In the genomic region with DNA sequence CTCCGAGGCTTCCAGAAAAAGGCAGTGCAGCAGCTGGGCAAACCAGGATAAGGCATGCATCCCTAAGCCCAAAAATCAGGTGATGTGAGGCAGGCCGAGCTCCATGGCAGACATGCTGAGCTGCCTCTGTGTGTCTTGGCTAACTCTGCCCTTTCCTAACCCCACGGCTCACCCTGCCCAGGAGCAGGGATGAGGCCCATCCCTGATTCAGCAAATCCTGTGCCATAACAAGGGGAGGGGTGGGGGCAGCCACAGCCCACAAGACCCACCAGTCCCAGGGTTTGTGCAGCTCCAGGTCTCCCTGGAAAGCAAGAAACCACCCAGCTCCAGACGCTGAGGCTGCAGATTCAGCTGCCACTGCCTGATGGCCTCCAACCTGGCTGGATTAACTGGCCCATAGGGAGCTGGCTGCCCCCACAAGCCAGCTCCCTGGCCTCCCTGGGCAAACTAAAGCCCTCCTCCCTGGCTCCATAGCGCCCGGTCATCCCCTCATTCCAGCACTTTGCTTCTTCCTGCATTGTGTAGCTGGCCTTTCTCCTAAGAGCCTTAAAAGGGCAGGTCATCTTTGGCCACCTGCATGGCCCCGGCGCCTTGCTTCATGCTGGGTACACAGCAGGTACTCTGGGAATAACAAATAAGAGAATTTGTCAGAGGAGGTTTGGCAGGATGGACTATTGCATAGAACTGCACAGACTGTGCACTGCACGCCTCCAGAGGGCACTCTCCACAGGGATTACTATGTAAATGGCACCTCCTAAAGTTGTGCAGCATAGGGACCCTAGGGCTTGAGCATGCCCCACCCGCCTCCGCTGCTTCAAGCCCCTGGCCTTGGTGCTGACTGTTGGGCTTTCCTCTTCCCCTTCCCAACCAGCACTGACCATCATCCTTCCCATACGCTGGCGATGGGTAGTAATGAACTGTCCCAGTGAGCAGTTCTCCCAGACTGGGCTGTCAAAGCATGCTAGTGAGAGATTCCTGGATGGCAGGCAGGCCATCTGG, we compare ENCODE assay signal across 8 cellular contexts. TPM values are rescaled to one million over a fixed set of nuclear protein-coding genes. Genes with fewer than 3 reads are reported as not detected.
DNase-seq lines count a peak whose midpoint lies in the region; ATAC-seq and TF ChIP-seq lines count a peak whose summit lies in the region.

No MANE protein-coding gene starts in this region.

- H3K4me3 Mint-ChIP-seq in brain = no peak overlapping the region
- no peak overlapping the region for H3K4me3 Mint-ChIP-seq in nephron

- no peaks in the 10 kb centered on the region for H3K9me3 ChIP-seq in MG63

- no peak overlapping the region for H3K4me3 ChIP-seq in MG63

- no peak for DNase-seq in GM10266 (ENCODE audit: extremely low spot score)
- DNase-seq in MG63 = peak; percentile 24
- DNase-seq in GF-D8 (lab: John Stamatoyannopoulos, UW) = no peak
- no peak for DNase-seq in SW 1271 (lab: John Stamatoyannopoulos, UW)

- ATAC-seq in HG03354 (IDR thresholded peaks at IDR 0.05; ENCODE audit: poor library complexity, severe bottlenecking, unreplicated experiment) (no peak), GM19328 (IDR thresholded peaks at IDR 0.05; ENCODE audit: unreplicated experiment) (no peak)

- H3K9me3 Mint-ChIP-seq in brain = peaks cover 0 to 5% (median 0%) of the 10 kb centered on the region in 5 experiments
- no peaks in the 10 kb centered on the region for H3K9me3 Mint-ChIP-seq in nephron

- peaks cover 10% of the 10 kb centered on the region for H3K36me3 ChIP-seq in MG63

- peaks cover 41% of the 10 kb centered on the region for H3K4me1 Mint-ChIP-seq in brain
- H3K4me1 Mint-ChIP-seq in nephron = peaks cover 25% of the 10 kb centered on the region

- H3K27ac Mint-ChIP-seq in brain (peak overlapping the region in 1 of 5 experiments; percentile 68), nephron (no peak overlapping the region)

- peaks cover 14% of the 10 kb centered on the region for H3K27me3 Mint-ChIP-seq in brain
- peaks cover 24% of the 10 kb centered on the region for H3K27me3 Mint-ChIP-seq in nephron (ENCODE audit: low read depth)

- TF ChIP-seq CTCF in GM10266 (IDR thresholded peaks at IDR 0.05; ENCODE audit: control insufficient read depth, insufficient read depth, low read depth, missing control alignments) (peak; percentile 50), brain (conservative IDR thresholded peaks at IDR 0.05) (peak; percentile 30 to 48), nephron (IDR thresholded peaks at IDR 0.05; ENCODE audit: unreplicated experiment in 3 of 3) (peak in 2 of 3 experiments; percentile 28 to 44)

- H3K36me3 Mint-ChIP-seq in brain (no peaks in the 10 kb centered on the region), nephron (ENCODE audit: low read depth) (no peaks in the 10 kb centered on the region)

- H3K27me3 ChIP-seq in MG63 = no peaks in the 10 kb centered on the region

RNA-seq across cellular contexts. Expression of gene STEAP3, which starts 10.7 kb away (rescaled TPM):
- total RNA-seq in MG63 (2014; rRNA removed; shearing (Covaris generic); ENCODE audit: low replicate concordance) = 7.6 and 8.1 TPM in 2 replicates
- polyA plus RNA-seq in brain (ENCODE audit: insufficient read depth, low read depth, low replicate concordance) = 10.9 TPM
